26 cellular contexts compared by ENCODE assay signal in the genomic region with DNA sequence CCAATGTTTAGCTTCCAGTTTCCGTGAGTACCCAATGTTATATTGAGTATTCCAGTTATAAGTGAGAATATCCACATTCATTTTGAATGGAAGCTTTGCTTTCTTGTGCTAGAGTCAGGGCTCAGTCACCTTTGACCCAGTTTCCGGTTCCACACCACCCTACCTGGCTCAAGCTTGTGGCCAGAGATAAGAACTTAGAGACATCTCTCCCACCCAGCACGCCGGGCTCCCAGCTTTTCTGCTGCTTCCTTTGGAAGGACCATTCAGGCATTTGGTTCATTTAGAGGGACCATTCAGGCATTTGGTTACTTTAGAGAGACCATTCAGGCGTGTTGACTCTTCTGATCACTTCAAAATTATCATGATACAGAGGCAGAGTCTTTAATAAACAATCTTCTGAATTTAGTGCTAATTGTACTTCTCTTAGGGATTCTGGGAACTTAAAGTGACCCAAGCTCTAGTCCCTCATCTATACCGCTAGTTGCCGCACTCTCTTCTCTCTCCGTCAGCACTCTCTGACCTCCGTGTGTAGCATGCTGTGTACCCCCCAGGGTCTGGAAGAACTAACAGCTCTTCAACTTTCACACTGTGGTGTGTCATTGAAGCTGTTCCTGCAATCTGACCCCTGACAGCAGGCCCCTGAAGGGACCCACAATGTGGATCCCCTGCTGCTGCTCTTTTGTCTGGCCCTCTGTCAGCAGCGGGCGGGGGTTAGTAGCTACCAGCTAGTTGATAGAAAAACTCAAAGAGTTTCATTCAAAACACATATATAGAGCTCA.
DNase-seq lines count a peak whose midpoint lies in the region; ATAC-seq and TF ChIP-seq lines count a peak whose summit lies in the region.
"Had no signal": no experiment of that assay in that cellular context is flagged by ENCODE, and none has a peak within 500 bp of the region (broad histone marks: within the 10 kb centered on the region; RNA-seq: fewer than 3 reads in every experiment).

No MANE protein-coding gene starts in this region.

- TF ChIP-seq CTCF in progenitor cell of endocrine pancreas (IDR thresholded peaks at IDR 0.05; ENCODE audit: unreplicated experiment) (no peak), upper lobe of right lung (IDR thresholded peaks at IDR 0.05) (no peak)

- no peaks in the 10 kb centered on the region for H3K9me3 Mint-ChIP-seq in progenitor cell of endocrine pancreas (ENCODE audit: low read depth)
- H3K9me3 Mint-ChIP-seq: activated CD4-positive, alpha-beta T cell treated with anti-CD3 and anti-CD28 coated beads, Interleukin-2, amount 10 ng/mL, durations not matched to agents 7 days and 5 days; activated naive CD4-positive, alpha-beta T cell treated with anti-CD3 and anti-CD28 coated beads for 36 hours; activated T-cell treated with anti-CD3 and anti-CD28 coated beads, Interleukin-2, amount 50 U/mL, for 72 hours had no signal

- H3K9ac ChIP-seq in HUES48 (ENCODE audit: low read depth, low read length) (no peak overlapping the region), iPS-18a (ENCODE audit: low read length) (no peak overlapping the region)

- H3K27ac ChIP-seq in HUES48 (ENCODE audit: low read depth, low read length) (peak overlapping the region; percentile 37), iPS-18a (ENCODE audit: low read length) (no peak overlapping the region), upper lobe of right lung (no peak overlapping the region)
- H3K27ac ChIP-seq: breast epithelium, esophagus muscularis mucosa, pancreas, thoracic aorta, VCaP had no signal

- DNase-seq in SK-MEL-5 (ENCODE audit: low read depth, low spot score) (peak; percentile 11), progenitor cell of endocrine pancreas (ENCODE audit: low spot score, unreplicated experiment) (no peak), mucosa of gallbladder (ENCODE audit: low spot score) (no peak), upper lobe of right lung (no peak)
- DNase-seq: activated CD4-positive, alpha-beta T cell treated with anti-CD3 and anti-CD28 coated beads, Interleukin-2, amount 10 ng/mL, durations not matched to agents 7 days and 5 days; activated CD8-positive, alpha-beta memory T cell treated with anti-CD3 and anti-CD28 coated beads, Interleukin-2, amount 10 ng/mL, durations not matched to agents 7 days and 5 days; activated naive CD4-positive, alpha-beta T cell treated with anti-CD3 and anti-CD28 coated beads for 36 hours; activated T-cell treated with anti-CD3 and anti-CD28 coated beads, Interleukin-2, amount 50 U/mL, for 72 hours; effector memory CD4-positive, alpha-beta T cell; naive thymus-derived CD4-positive, alpha-beta T cell; NCI-H1105 treated with DMSO at 0.1 percent for 48 hours; NCI-H2081 treated with DMSO at 0.1 percent for 48 hours; NCI-H524; pancreas; stimulated activated CD4-positive, alpha-beta T cell treated with anti-CD3 and anti-CD28 coated beads, Interleukin-15, amount 100 ng/mL, for 24 hours; stimulated activated naive CD8-positive, alpha-beta T cell treated with anti-CD3 and anti-CD28 coated beads, Interleukin-15, Interleukin-2, amounts not matched to agents 100 U/mL and 50 U/mL, for 24 hours had no signal

- H3K4me1 ChIP-seq in HUES48 (ENCODE audit: control insufficient read depth, insufficient read depth, low read length) (peaks cover 8% of the 10 kb centered on the region), iPS-18a (ENCODE audit: control insufficient read depth, low read depth, low read length) (peaks cover 14% of the 10 kb centered on the region), upper lobe of right lung (no peaks in the 10 kb centered on the region)
- H3K4me1 ChIP-seq: breast epithelium, esophagus muscularis mucosa, pancreas had no signal

- ATAC-seq in upper lobe of right lung (no peak), GM21737 (IDR thresholded peaks at IDR 0.05; ENCODE audit: unreplicated experiment) (no peak)
- ATAC-seq: activated CD8-positive, alpha-beta memory T cell treated with anti-CD3 and anti-CD28 coated beads, Interleukin-2, amount 10 ng/mL, durations not matched to agents 7 days and 5 days; activated T-cell treated with anti-CD3 and anti-CD28 coated beads, Interleukin-2, amount 50 U/mL, for 72 hours; left lobe of liver; naive thymus-derived CD4-positive, alpha-beta T cell; pancreas; sciatic nerve; SK-N-SH treated with all-trans-retinoic acid at 6 μM for 48 hours; stimulated activated naive CD8-positive, alpha-beta T cell treated with anti-CD3 and anti-CD28 coated beads, Interleukin-15, Interleukin-2, amounts not matched to agents 100 U/mL and 50 U/mL, for 24 hours had no signal

- H3K4me3 ChIP-seq in HUES48 (ENCODE audit: low read depth, low read length) (0 out of 2 replicates have a peak overlapping the region, but pooled peaks have one; percentile 4), iPS-18a (ENCODE audit: low read length) (peak overlapping the region; percentile 36), upper lobe of right lung (no peak overlapping the region)
- H3K4me3 ChIP-seq: breast epithelium, esophagus muscularis mucosa, pancreas, thoracic aorta had no signal

- H3K4me1 Mint-ChIP-seq in progenitor cell of endocrine pancreas (ENCODE audit: low read depth), result peaks cover 8% of the 10 kb centered on the region
- H3K4me1 Mint-ChIP-seq: activated CD4-positive, alpha-beta T cell treated with anti-CD3 and anti-CD28 coated beads, Interleukin-2, amount 10 ng/mL, durations not matched to agents 7 days and 5 days; activated CD8-positive, alpha-beta memory T cell treated with anti-CD3 and anti-CD28 coated beads, Interleukin-2, amount 10 ng/mL, durations not matched to agents 7 days and 5 days; naive thymus-derived CD4-positive, alpha-beta T cell had no signal

- H3K27me3 Mint-ChIP-seq in progenitor cell of endocrine pancreas, result no peaks in the 10 kb centered on the region
- H3K27me3 Mint-ChIP-seq: activated CD4-positive, alpha-beta T cell treated with anti-CD3 and anti-CD28 coated beads, Interleukin-2, amount 10 ng/mL, durations not matched to agents 7 days and 5 days; activated CD8-positive, alpha-beta memory T cell treated with anti-CD3 and anti-CD28 coated beads, Interleukin-2, amount 10 ng/mL, durations not matched to agents 7 days and 5 days; naive thymus-derived CD4-positive, alpha-beta T cell had no signal

- H3K9me3 ChIP-seq in HUES48 (ENCODE audit: control insufficient read depth, insufficient read depth, low read length) (no peaks in the 10 kb centered on the region), iPS-18a (ENCODE audit: control insufficient read depth, low read depth, low read length) (no peaks in the 10 kb centered on the region), upper lobe of right lung (no peaks in the 10 kb centered on the region)
- H3K9me3 ChIP-seq: breast epithelium, esophagus muscularis mucosa, pancreas, thoracic aorta had no signal

- H3K4me3 Mint-ChIP-seq in progenitor cell of endocrine pancreas (ENCODE audit: low read depth), result no peak overlapping the region
- H3K4me3 Mint-ChIP-seq: activated CD4-positive, alpha-beta T cell treated with anti-CD3 and anti-CD28 coated beads, Interleukin-2, amount 10 ng/mL, durations not matched to agents 7 days and 5 days; activated CD8-positive, alpha-beta memory T cell treated with anti-CD3 and anti-CD28 coated beads, Interleukin-2, amount 10 ng/mL, durations not matched to agents 7 days and 5 days; activated naive CD4-positive, alpha-beta T cell treated with anti-CD3 and anti-CD28 coated beads for 36 hours; activated T-cell treated with anti-CD3 and anti-CD28 coated beads, Interleukin-2, amount 50 U/mL, for 72 hours; naive thymus-derived CD4-positive, alpha-beta T cell had no signal

- H3K36me3 ChIP-seq in HUES48 (ENCODE audit: control insufficient read depth, insufficient read depth, low read length) (no peaks in the 10 kb centered on the region), iPS-18a (ENCODE audit: control insufficient read depth, low read depth, low read length) (no peaks in the 10 kb centered on the region), upper lobe of right lung (no peaks in the 10 kb centered on the region)
- H3K36me3 ChIP-seq: breast epithelium, esophagus muscularis mucosa, pancreas, thoracic aorta had no signal

- peak overlapping the region; percentile 81 for H3K27ac Mint-ChIP-seq in progenitor cell of endocrine pancreas
- H3K27ac Mint-ChIP-seq: activated CD4-positive, alpha-beta T cell treated with anti-CD3 and anti-CD28 coated beads, Interleukin-2, amount 10 ng/mL, durations not matched to agents 7 days and 5 days; activated CD8-positive, alpha-beta memory T cell treated with anti-CD3 and anti-CD28 coated beads, Interleukin-2, amount 10 ng/mL, durations not matched to agents 7 days and 5 days; activated naive CD4-positive, alpha-beta T cell treated with anti-CD3 and anti-CD28 coated beads for 36 hours; activated T-cell treated with anti-CD3 and anti-CD28 coated beads, Interleukin-2, amount 50 U/mL, for 72 hours; naive thymus-derived CD4-positive, alpha-beta T cell had no signal

- in situ Hi-C loops in SK-MEL-5 (cut with HindIII; ENCODE audit: low pct_unique_long_range_greater_than_20kb, low sequenced_read_pairs), result no loop called here

- no peaks in the 10 kb centered on the region for H3K36me3 Mint-ChIP-seq in progenitor cell of endocrine pancreas (ENCODE audit: insufficient read depth)
- H3K36me3 Mint-ChIP-seq: activated CD8-positive, alpha-beta memory T cell treated with anti-CD3 and anti-CD28 coated beads, Interleukin-2, amount 10 ng/mL, durations not matched to agents 7 days and 5 days; naive thymus-derived CD4-positive, alpha-beta T cell had no signal

- intact Hi-C loops in upper lobe of right lung (cut with DNase I), result no loop called here

- H3K27me3 ChIP-seq in HUES48 (ENCODE audit: control insufficient read depth, insufficient read depth, low read length), result no peaks in the 10 kb centered on the region
- H3K27me3 ChIP-seq in iPS-18a (ENCODE audit: control insufficient read depth, insufficient read depth, low read length), result no peaks in the 10 kb centered on the region
- no peaks in the 10 kb centered on the region for H3K27me3 ChIP-seq in upper lobe of right lung
- H3K27me3 ChIP-seq: breast epithelium, esophagus muscularis mucosa, pancreas had no signal
